23 cellular contexts compared by ENCODE assay signal in genomic region chr5:40871177-40871576, GRCh38. TPM values are rescaled to one million over a fixed set of nuclear protein-coding genes. Genes with fewer than 3 reads are reported as not detected.
DNase-seq lines count a peak whose midpoint lies in the region; ATAC-seq, FAIRE-seq and TF ChIP-seq lines count a peak whose summit lies in the region.
"Had no signal": no experiment of that assay in that cellular context is flagged by ENCODE, and none has a peak within 500 bp of the region (broad histone marks: within the 10 kb centered on the region; RNA-seq: fewer than 3 reads in every experiment).

No MANE protein-coding gene starts in this region.

- no peaks in the 10 kb centered on the region for H3K36me3 ChIP-seq in GM23248 (ENCODE audit: low read depth)
- no peaks in the 10 kb centered on the region for H3K36me3 ChIP-seq in PC-3 (ENCODE audit: low read depth, low read length)
- no peaks in the 10 kb centered on the region for H3K36me3 ChIP-seq in endothelial cell of umbilical vein (ENCODE audit: control insufficient read depth in 2 of 2, extremely low read depth in 1 of 2, insufficient read depth in 2 of 2, low read length in 2 of 2)
- H3K36me3 ChIP-seq in uterus = no peaks in the 10 kb centered on the region
- H3K36me3 ChIP-seq in esophagus squamous epithelium = no peaks in the 10 kb centered on the region
- H3K36me3 ChIP-seq: lower lobe of right lung, thoracic aorta had no signal

- H3K79me2 ChIP-seq in GM23248 (ENCODE audit: insufficient read depth) (no peaks in the 10 kb centered on the region), PC-3 (ENCODE audit: low read length) (no peaks in the 10 kb centered on the region), endothelial cell of umbilical vein (ENCODE audit: control insufficient read depth, insufficient read depth, low read length) (no peaks in the 10 kb centered on the region)

- H3K4me1 Mint-ChIP-seq in osteocyte (ENCODE audit: unreplicated experiment) = no peaks in the 10 kb centered on the region
- H3K4me1 Mint-ChIP-seq: CD4-positive, alpha-beta memory T cell; immature natural killer cell; stimulated activated effector memory CD8-positive, alpha-beta T cell treated with anti-CD3 and anti-CD28 coated beads, Interleukin-12 subunit alpha, Interleukin-12 subunit beta, amount 100 ng/mL, for 72 hours had no signal

- in situ Hi-C loops in GM23248 (cut with MboI) = no loop called here

- H3K4me2 ChIP-seq in GM23248 (ENCODE audit: unreplicated experiment) (no peak overlapping the region), PC-3 (ENCODE audit: low read length) (peak overlapping the region; percentile 6; the same call in 1 of the 2 replicates), endothelial cell of umbilical vein (ENCODE audit: insufficient read depth, low read length) (no peak overlapping the region)

- WGBS in GM23248 (ENCODE audit: low coverage in 1 of 2, low lambda C conversion rate in 2 of 2, missing lambda C conversion rate in 2 of 2), 2 experiments = 18 to 36% methylated on average over 4 of the region's 4 CpGs
- WGBS in esophagus squamous epithelium, 2 donors = 27 to 52% methylated on average over 4 of the region's 4 CpGs

- no peaks in the 10 kb centered on the region for H3K9me2 ChIP-seq in GM23248 (ENCODE audit: insufficient read depth)
- H3K9me2 ChIP-seq in PC-3 (replicated peaks; ENCODE audit: low read length) = no peaks in the 10 kb centered on the region

- ATAC-seq in PC-3 (peak; percentile 84), HG03135 (IDR thresholded peaks at IDR 0.05; ENCODE audit: unreplicated experiment) (no peak)
- ATAC-seq: activated CD4-positive, CD25-positive, alpha-beta regulatory T cell treated with anti-CD3 and anti-CD28 coated beads, Interleukin-2, amount 50 U/mL, for 24 hours; activated naive CD4-positive, alpha-beta T cell treated with anti-CD3 and anti-CD28 coated beads, Interleukin-2, amount 50 U/mL, for 72 hours; lower lobe of right lung; sciatic nerve; stimulated activated effector memory CD8-positive, alpha-beta T cell treated with anti-CD3 and anti-CD28 coated beads, Interleukin-12 subunit alpha, Interleukin-12 subunit beta, amount 100 ng/mL, for 72 hours had no signal

- H3K4me3 Mint-ChIP-seq in osteocyte (ENCODE audit: unreplicated experiment) = no peak overlapping the region
- H3K4me3 Mint-ChIP-seq: CD4-positive, alpha-beta memory T cell; immature natural killer cell; stimulated activated effector memory CD8-positive, alpha-beta T cell treated with anti-CD3 and anti-CD28 coated beads, Interleukin-12 subunit alpha, Interleukin-12 subunit beta, amount 100 ng/mL, for 72 hours had no signal

- no peak overlapping the region for H3K27ac ChIP-seq in GM23248
- H3K27ac ChIP-seq in PC-3 (ENCODE audit: low read length) = no peak overlapping the region
- H3K27ac ChIP-seq in endothelial cell of umbilical vein (ENCODE audit: insufficient read depth, low read depth, low read length) = no peak overlapping the region
- no peak overlapping the region for H3K27ac ChIP-seq in uterus
- no peak overlapping the region for H3K27ac ChIP-seq in esophagus squamous epithelium
- H3K27ac ChIP-seq: coronary artery, lower lobe of right lung, thoracic aorta had no signal

- H3K9me1 ChIP-seq in endothelial cell of umbilical vein (replicated peaks; ENCODE audit: control insufficient read depth, extremely low read depth, insufficient read depth, low read length) = no peaks in the 10 kb centered on the region

- H3K27me3 ChIP-seq in GM23248 (replicated peaks; ENCODE audit: insufficient read depth) (no peaks in the 10 kb centered on the region), PC-3 (ENCODE audit: low read length) (no peaks in the 10 kb centered on the region), endothelial cell of umbilical vein (ENCODE audit: control insufficient read depth in 2 of 2, insufficient read depth in 2 of 2, low read length in 2 of 2) (no peaks in the 10 kb centered on the region), uterus (no peaks in the 10 kb centered on the region), esophagus squamous epithelium (no peaks in the 10 kb centered on the region)

- no peaks in the 10 kb centered on the region for H3K36me3 Mint-ChIP-seq in osteocyte (ENCODE audit: unreplicated experiment)
- H3K36me3 Mint-ChIP-seq: activated naive CD4-positive, alpha-beta T cell treated with anti-CD3 and anti-CD28 coated beads, Interleukin-2, amount 50 U/mL, for 72 hours; CD4-positive, alpha-beta memory T cell; immature natural killer cell; stimulated activated effector memory CD8-positive, alpha-beta T cell treated with anti-CD3 and anti-CD28 coated beads, Interleukin-12 subunit alpha, Interleukin-12 subunit beta, amount 100 ng/mL, for 72 hours had no signal

- BruUV-seq in PC-3 (replicated peaks; lab: Mats Ljungman, UMichigan) = no TSS peak
- BruUV-seq in endothelial cell of umbilical vein (replicated peaks; lab: Mats Ljungman, UMichigan) = no TSS peak

- H3K4me3 ChIP-seq in GM23248 = no peak overlapping the region
- no peak overlapping the region for H3K4me3 ChIP-seq in PC-3 (ENCODE audit: low read length)
- no peak overlapping the region for H3K4me3 ChIP-seq in endothelial cell of umbilical vein (replicated peaks in 1 of 3; ENCODE audit: insufficient read depth in 1 of 3, low read depth in 1 of 3, low read length in 3 of 3)
- H3K4me3 ChIP-seq in uterus = no peak overlapping the region
- no peak overlapping the region for H3K4me3 ChIP-seq in esophagus squamous epithelium
- H3K4me3 ChIP-seq: coronary artery, lower lobe of right lung, thoracic aorta had no signal

- peaks cover 50% of the 10 kb centered on the region for H3K27me3 Mint-ChIP-seq in osteocyte (ENCODE audit: unreplicated experiment)

- H3K27ac Mint-ChIP-seq in osteocyte (ENCODE audit: unreplicated experiment) = no peak overlapping the region
- H3K27ac Mint-ChIP-seq: activated naive CD4-positive, alpha-beta T cell treated with anti-CD3 and anti-CD28 coated beads, Interleukin-2, amount 50 U/mL, for 72 hours; CD4-positive, alpha-beta memory T cell; immature natural killer cell; stimulated activated effector memory CD8-positive, alpha-beta T cell treated with anti-CD3 and anti-CD28 coated beads, Interleukin-12 subunit alpha, Interleukin-12 subunit beta, amount 100 ng/mL, for 72 hours had no signal

- H3K9me3 Mint-ChIP-seq in osteocyte (ENCODE audit: unreplicated experiment) = no peaks in the 10 kb centered on the region
- H3K9me3 Mint-ChIP-seq: activated naive CD4-positive, alpha-beta T cell treated with anti-CD3 and anti-CD28 coated beads, Interleukin-2, amount 50 U/mL, for 72 hours; stimulated activated effector memory CD8-positive, alpha-beta T cell treated with anti-CD3 and anti-CD28 coated beads, Interleukin-12 subunit alpha, Interleukin-12 subunit beta, amount 100 ng/mL, for 72 hours had no signal

- intact Hi-C loops in PC-3 (cut with micrococcal nuclease) (loop anchor here (10.0 kb wide), 1 partner anchor 1296 kb away; no protein-coding TSS in a partner anchor), endothelial cell of umbilical vein (cut with micrococcal nuclease) (no loop called here), uterus (cut with DNase I; ENCODE audit: low total_unique reads) (no loop called here), esophagus squamous epithelium (cut with DNase I) (no loop called here)

- dilution Hi-C loops in endothelial cell of umbilical vein (cut with MboI; ENCODE audit: extremely low pct_ligation_motif_present, low sequenced_read_pairs) = no loop called here

- POLR2A ChIA-PET in PC-3 (lab: Charles Lee; ENCODE audit: unreplicated experiment) (no interaction called here), endothelial cell of umbilical vein (lab: Charles Lee) (no interaction called here)

- H2AFZ ChIP-seq in GM23248 (no peak overlapping the region), PC-3 (ENCODE audit: low read length) (no peak overlapping the region), endothelial cell of umbilical vein (ENCODE audit: low read depth, low read length) (no peak overlapping the region)

- no peak for TF ChIP-seq CTCF in PC-3 (conservative IDR thresholded peaks at IDR 0.05; ENCODE audit: low read depth, low read length)
- no peak for TF ChIP-seq CTCF in endothelial cell of umbilical vein (IDR thresholded peaks at IDR 0.05; ENCODE audit: extremely low read depth in 1 of 2, insufficient read depth in 1 of 2, low read depth in 1 of 2, low read length in 2 of 2)
- TF ChIP-seq CTCF in uterus (IDR thresholded peaks at IDR 0.05) = no peak
- no peak for TF ChIP-seq CTCF in osteocyte (IDR thresholded peaks at IDR 0.05)
- no peak for TF ChIP-seq CTCF in esophagus squamous epithelium (IDR thresholded peaks at IDR 0.05)

- H4K20me1 ChIP-seq in GM23248 (ENCODE audit: insufficient read depth) (no peaks in the 10 kb centered on the region), PC-3 (ENCODE audit: low read length) (no peaks in the 10 kb centered on the region), endothelial cell of umbilical vein (replicated peaks; ENCODE audit: control insufficient read depth, extremely low read depth, insufficient read depth, low read length) (no peaks in the 10 kb centered on the region)

- no peak for TF ChIP-seq POLR2A in endothelial cell of umbilical vein (IDR thresholded peaks at IDR 0.05; ENCODE audit: low read depth, low read length)
- no peak for TF ChIP-seq POLR2A in uterus (IDR thresholded peaks at IDR 0.05)
- no peak for TF ChIP-seq POLR2A in esophagus squamous epithelium (IDR thresholded peaks at IDR 0.05)

- DNase-seq in GM23248 (peak; percentile 46), PC-3 (peak; percentile 61), endothelial cell of umbilical vein (ENCODE audit: low read depth, low spot score) (no peak), islet precursor cell (peak; percentile 45), uterus (no peak), osteocyte (ENCODE audit: extremely low spot score, unreplicated experiment) (no peak), esophagus squamous epithelium (lab: John Stamatoyannopoulos, UW) (no peak)
- DNase-seq: CD4-positive, alpha-beta memory T cell; DMS79 treated with DMSO at 0.1 percent for 48 hours; immature natural killer cell; lower lobe of right lung; NCI-H1436 treated with DMSO at 0.1 percent for 48 hours; NCI-H2171 treated with DMSO at 0.1 percent for 48 hours; NCI-H748 treated with DMSO at 0.1 percent for 48 hours had no signal

- H3K9me3 ChIP-seq in GM23248 (ENCODE audit: low read depth) (no peaks in the 10 kb centered on the region), PC-3 (ENCODE audit: low read length) (0 out of 2 replicates have a peak, but pooled peaks cover 2% of the 10 kb centered on the region), endothelial cell of umbilical vein (replicated peaks; ENCODE audit: control insufficient read depth, insufficient read depth, low read length) (no peaks in the 10 kb centered on the region), uterus (no peaks in the 10 kb centered on the region), esophagus squamous epithelium (peaks cover 0 to 17% (median 7%) of the 10 kb centered on the region in 3 donors)
- H3K9me3 ChIP-seq: lower lobe of right lung, thoracic aorta had no signal

- CTCF ChIA-PET in PC-3 (lab: Charles Lee) = interaction anchor here (0.8 kb wide), 1 partner anchor 73 kb away, joined by 5 read pairs; the partner anchor contains the start of gene PRKAA1
- CTCF ChIA-PET in endothelial cell of umbilical vein (lab: Charles Lee) = interaction anchor here (1.2 kb wide), 1 partner anchor 102 kb away, joined by 3 read pairs; no protein-coding TSS in a partner anchor

- H3K4me1 ChIP-seq in GM23248 (ENCODE audit: insufficient read depth) = no peaks in the 10 kb centered on the region
- peaks cover 7% of the 10 kb centered on the region; the same call in 1 of the 2 replicates for H3K4me1 ChIP-seq in PC-3 (ENCODE audit: insufficient read depth, low read length)
- H3K4me1 ChIP-seq in endothelial cell of umbilical vein (ENCODE audit: control insufficient read depth, extremely low read depth, insufficient read depth, low read length) = no peaks in the 10 kb centered on the region
- H3K4me1 ChIP-seq in uterus = no peaks in the 10 kb centered on the region
- peaks cover 0 to 7% (median 0%) of the 10 kb centered on the region in 3 donors for H3K4me1 ChIP-seq in esophagus squamous epithelium
- H3K4me1 ChIP-seq: lower lobe of right lung had no signal

- H3F3A ChIP-seq in GM23248 (ENCODE audit: insufficient read depth) (no peaks in the 10 kb centered on the region), PC-3 (ENCODE audit: low read length, unreplicated experiment) (no peaks in the 10 kb centered on the region)

- FAIRE-seq in endothelial cell of umbilical vein (lab: Jason Lieb, UNC) = peak; percentile 15

- no peak overlapping the region for H3K9ac ChIP-seq in GM23248
- no peak overlapping the region for H3K9ac ChIP-seq in PC-3 (ENCODE audit: low read length)
- H3K9ac ChIP-seq in endothelial cell of umbilical vein (replicated peaks; ENCODE audit: extremely low read depth, insufficient read depth, low read length) = no peak overlapping the region

RNA-seq across cellular contexts. Expression of gene CARD6, which starts 30.0 kb away (rescaled TPM):
- total RNA-seq in GM23248 (2014; rRNA removed; shearing (Covaris generic)) = 7.1 and 7.5 TPM in 2 replicates
- polyA plus RNA-seq in GM23248 (2016; fragmentation: Nextera tagmentation; extraction: Ambion mirVana) (3.9 and 4.4 TPM in 2 replicates), endothelial cell of umbilical vein (11.0 and 11.3 TPM in 2 replicates)
- total RNA-seq in PC-3 (2014; rRNA removed) (1.3 and 2.4 TPM in 2 replicates), endothelial cell of umbilical vein (21.1 and 23.8 TPM in 2 replicates), uterus (10 to 100 TPM in 3 of 4 donors, 1 to 10 TPM in 1; 6.2 to 12.5 (median 10.9) TPM), osteocyte (0.73 and 1.1 TPM in 2 replicates), esophagus squamous epithelium (10 to 100 TPM; 17.7 to 20.4 (median 19.2) TPM)
- 14.5 and 15.1 TPM in 2 replicates for polyA plus RNA-seq in endothelial cell of umbilical vein (2011; cell fraction: cytosol; rRNA removed)
- polyA plus RNA-seq in endothelial cell of umbilical vein (2011; cell fraction: nucleus; rRNA removed) = 9.3 and 10.7 TPM in 2 replicates
- 13.2 and 19.0 TPM in 2 replicates for polyA plus RNA-seq in endothelial cell of umbilical vein (2012)
- polyA minus RNA-seq in endothelial cell of umbilical vein = 18.7 and 19.9 TPM in 2 replicates
- polyA minus RNA-seq in endothelial cell of umbilical vein (2011; cell fraction: cytosol; rRNA and poly(A)+ RNA removed) = 7.4 TPM
- polyA minus RNA-seq in endothelial cell of umbilical vein (2011; cell fraction: nucleus; rRNA and poly(A)+ RNA removed) = 7.4 and 11.3 TPM in 2 replicates

RNA-seq across cellular contexts. Expression of gene RPL37, which starts 36.2 kb away (rescaled TPM):
- 33.8 and 46.0 TPM in 2 replicates for total RNA-seq in GM23248 (2014; rRNA removed; shearing (Covaris generic))
- polyA plus RNA-seq in GM23248 (2016; fragmentation: Nextera tagmentation; extraction: Ambion mirVana) (717 and 731 TPM in 2 replicates), endothelial cell of umbilical vein (259 and 274 TPM in 2 replicates)
- total RNA-seq in PC-3 (2014; rRNA removed) (2,333 and 2,823 TPM in 2 replicates), endothelial cell of umbilical vein (1,348 and 1,380 TPM in 2 replicates), uterus (1,000 to 10,000 TPM in 1 of 4 donors, 100 to 1,000 TPM in 2, 10 to 100 TPM in 1; 59.1 to 1,328 (median 776) TPM), osteocyte (1,134 and 1,223 TPM in 2 replicates), esophagus squamous epithelium (100 to 1,000 TPM in 1 of 4 donors, 10 to 100 TPM in 3; 79.6 to 183 (median 88.2) TPM)
- polyA plus RNA-seq in endothelial cell of umbilical vein (2011; cell fraction: cytosol; rRNA removed) = 713 and 717 TPM in 2 replicates
- polyA plus RNA-seq in endothelial cell of umbilical vein (2011; cell fraction: nucleus; rRNA removed) = 198 and 377 TPM in 2 replicates
- polyA plus RNA-seq in endothelial cell of umbilical vein (2012) = 2,072 and 2,765 TPM in 2 replicates
- polyA minus RNA-seq in endothelial cell of umbilical vein = 1,095 and 1,451 TPM in 2 replicates
- 1,353 TPM for polyA minus RNA-seq in endothelial cell of umbilical vein (2011; cell fraction: cytosol; rRNA and poly(A)+ RNA removed)
- polyA minus RNA-seq in endothelial cell of umbilical vein (2011; cell fraction: nucleus; rRNA and poly(A)+ RNA removed) = 127 and 132 TPM in 2 replicates

RNA-seq across cellular contexts. Expression of gene C7, which starts 38.1 kb away (rescaled TPM):
- total RNA-seq in GM23248 (2014; rRNA removed; shearing (Covaris generic)) = not detected in 2 replicates
- polyA plus RNA-seq in GM23248 (2016; fragmentation: Nextera tagmentation; extraction: Ambion mirVana) (not detected in 2 replicates), endothelial cell of umbilical vein (0.08 and 0.37 TPM in 2 replicates)
- total RNA-seq in PC-3 (2014; rRNA removed) (not detected in 2 replicates), endothelial cell of umbilical vein (0.29 TPM in 1 of 2 replicates, not detected in the other), uterus (100 to 1,000 TPM; 293 to 576 (median 424) TPM), osteocyte (not detected in 2 replicates), esophagus squamous epithelium (100 to 1,000 TPM in 2 of 4 donors, 10 to 100 TPM in 1, 1 to 10 TPM in 1; 8.2 to 245 (median 108) TPM)
- polyA plus RNA-seq in endothelial cell of umbilical vein (2011; cell fraction: cytosol; rRNA removed) = 0.14 and 0.92 TPM in 2 replicates
- polyA plus RNA-seq in endothelial cell of umbilical vein (2011; cell fraction: nucleus; rRNA removed) = 0.16 and 0.71 TPM in 2 replicates
- polyA plus RNA-seq in endothelial cell of umbilical vein (2012) = 0.24 TPM in 1 of 2 replicates, not detected in the other
- 3.3 TPM in 1 of 2 replicates, not detected in the other for polyA minus RNA-seq in endothelial cell of umbilical vein
- not detected for polyA minus RNA-seq in endothelial cell of umbilical vein (2011; cell fraction: cytosol; rRNA and poly(A)+ RNA removed)
- 0.10 TPM in 1 of 2 replicates, not detected in the other for polyA minus RNA-seq in endothelial cell of umbilical vein (2011; cell fraction: nucleus; rRNA and poly(A)+ RNA removed)
- total RNA-seq: activated CD8-positive, alpha-beta memory T cell treated with anti-CD3 and anti-CD28 coated beads for 36 hours; activated naive CD4-positive, alpha-beta T cell treated with anti-CD3 and anti-CD28 coated beads, Interleukin-2, amount 50 U/mL, for 72 hours; CD4-positive, alpha-beta memory T cell; HT-29 had no signal
- polyA plus RNA-seq: CD4-positive, alpha-beta memory T cell; immature natural killer cell had no signal

Comparison
In these comparisons a context has a peak if more than half of its experiments do, and no peak if none do; other contexts are left out.
1. DNase-seq: peak in GM23248 (single experiment), PC-3 (single experiment) and islet precursor cell (single experiment); none in endothelial cell of umbilical vein (single experiment), uterus (0 of 2), osteocyte (single experiment) and esophagus squamous epithelium (single experiment).